ENCODE assay signal across 10 cellular contexts in the genomic region with DNA sequence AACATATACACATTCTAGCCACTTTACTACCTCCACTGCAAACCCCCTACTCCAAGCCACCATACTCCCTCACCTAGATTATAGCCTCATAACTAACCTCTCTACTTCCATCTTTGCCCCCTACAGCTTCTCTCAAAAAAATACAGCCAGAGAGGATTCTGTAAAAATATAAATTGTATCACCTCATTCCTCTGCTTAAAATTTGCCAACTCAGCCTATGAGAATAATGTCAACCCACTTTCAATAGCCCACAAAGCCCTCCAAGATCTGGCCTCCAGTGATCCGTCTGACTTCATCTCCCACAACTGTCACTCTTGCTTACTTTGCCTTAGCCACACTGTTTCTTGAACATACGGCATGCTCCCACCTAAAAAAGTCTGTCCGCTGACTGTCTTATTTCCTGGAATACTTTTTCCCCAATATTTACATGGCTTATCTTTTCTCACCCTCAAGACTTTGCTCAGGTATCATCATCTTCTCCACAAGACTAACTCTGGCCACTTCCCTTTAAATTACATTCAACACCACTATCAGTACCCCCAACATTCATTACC.
"Had no signal": no experiment of that assay in that cellular context is flagged by ENCODE, and none has a peak within 500 bp of the region (broad histone marks: within the 10 kb centered on the region; RNA-seq: fewer than 3 reads in every experiment).

No MANE protein-coding gene starts in this region.

- H3K9me3 Mint-ChIP-seq: HFFc6, IgD-negative memory B cell had no signal

- H3K9ac ChIP-seq: GM23248 had no signal

- DNase-seq: GM23248, GOT3, H7, HFFc6, KG1 had no signal

- H3K27ac Mint-ChIP-seq: HFFc6, IgD-negative memory B cell had no signal

- H3K4me3 ChIP-seq: GM23248, HAP-1 had no signal

- FAIRE-seq: HepG2 had no signal

- H3K36me3 ChIP-seq: HAP-1 had no signal

- ATAC-seq: HCT116, HepG2 had no signal

- H3K27ac ChIP-seq: GM23248, HL-60 had no signal

- H3K4me3 Mint-ChIP-seq: HFFc6, IgD-negative memory B cell had no signal

- H3K27me3 Mint-ChIP-seq: IgD-negative memory B cell had no signal

- H2AFZ ChIP-seq: GM23248 had no signal
